Comparison of ENCODE assay signal across 9 cellular contexts in genomic region chr17:59425085-59425901, GRCh38.
DNase-seq lines count a peak whose midpoint lies in the region; ATAC-seq and TF ChIP-seq lines count a peak whose summit lies in the region.
"Had no signal": no experiment of that assay in that cellular context is flagged by ENCODE, and none has a peak within 500 bp of the region (broad histone marks: within the 10 kb centered on the region; RNA-seq: fewer than 3 reads in every experiment).

No MANE protein-coding gene starts in this region.

- peak overlapping the region; percentile 74 for H2AFZ ChIP-seq in GM23248

- DNase-seq in GM23248 (peak; percentile 87), cardiac fibroblast (ENCODE audit: low read depth in 2 of 2) (peak; percentile 83 to 86), kidney glomerular epithelial cell (lab: John Stamatoyannopoulos, UW) (peak; percentile 15), skeletal muscle cell (ENCODE audit: low read depth) (peak; percentile 75), DMS53 (lab: John Stamatoyannopoulos, UW) (no peak), NCI-H345 treated with DMSO at 0.1 percent for 48 hours (lab: John Stamatoyannopoulos, UW; ENCODE audit: unreplicated experiment) (no peak), midbrain (lab: John Stamatoyannopoulos, UW) (no peak)
- DNase-seq: DMS79 had no signal

- no peaks in the 10 kb centered on the region for H3K9me2 ChIP-seq in GM23248 (ENCODE audit: insufficient read depth)

- H3K9me3 ChIP-seq in GM23248 (ENCODE audit: low read depth), result no peaks in the 10 kb centered on the region

- in situ Hi-C loops in GM23248 (cut with MboI), result no loop called here

- H3K9ac ChIP-seq in GM23248, result peak overlapping the region; percentile 58

- no peaks in the 10 kb centered on the region for H4K20me1 ChIP-seq in GM23248 (ENCODE audit: insufficient read depth)

- peak overlapping the region; percentile 93 for H3K27ac ChIP-seq in GM23248

- no peaks in the 10 kb centered on the region for H3K27me3 ChIP-seq in GM23248 (replicated peaks; ENCODE audit: insufficient read depth)

- peaks cover 73% of the 10 kb centered on the region for H3F3A ChIP-seq in GM23248 (ENCODE audit: insufficient read depth)

- H3K79me2 ChIP-seq in GM23248 (ENCODE audit: insufficient read depth), result no peaks in the 10 kb centered on the region

- 11 to 12% methylated on average over 16 of the region's 16 CpGs for WGBS in GM23248 (ENCODE audit: low coverage in 1 of 2, low lambda C conversion rate in 2 of 2, missing lambda C conversion rate in 2 of 2), 2 experiments

- no peak for TF ChIP-seq CTCF in cardiac fibroblast (IDR thresholded peaks at IDR 0.05; ENCODE audit: low read depth, low read length)

- H3K4me3 ChIP-seq in GM23248 (peak overlapping the region; percentile 39; the same call in 1 of the 2 replicates), cardiac fibroblast (replicated peaks in 1 of 2; ENCODE audit: low read depth in 2 of 2, low read length in 2 of 2) (no peak overlapping the region), skeletal muscle cell (ENCODE audit: low read depth, low read length) (no peak overlapping the region)

- no peaks in the 10 kb centered on the region for H3K36me3 ChIP-seq in GM23248 (ENCODE audit: low read depth)

- H3K4me1 ChIP-seq in GM23248 (ENCODE audit: insufficient read depth), result peaks cover 55% of the 10 kb centered on the region

- ATAC-seq in HG02571 (IDR thresholded peaks at IDR 0.05; ENCODE audit: unreplicated experiment), result no peak

- peak overlapping the region; percentile 65 for H3K4me2 ChIP-seq in GM23248 (ENCODE audit: unreplicated experiment)

Comparison
In these comparisons a context has a peak if more than half of its experiments do, and no peak if none do; other contexts are left out.
1. DNase-seq: peak in GM23248 (single experiment), cardiac fibroblast (2 of 2), kidney glomerular epithelial cell (single experiment) and skeletal muscle cell (single experiment); none in DMS53 (single experiment), NCI-H345 treated with DMSO at 0.1 percent for 48 hours (single experiment) and midbrain (single experiment).